ENCODE assay signal across 2 cellular contexts in genomic region chr16:67068212-67068753, GRCh38.
A peak's percentile ranks its signal among the peaks of the same experiment; 100 is the strongest.
TF ChIP-seq lines count a peak whose summit lies in the region.

No MANE protein-coding gene starts in this region.

TF ChIP-seq in HEK293, 187 proteins besides CTCF, POLR2A, EP300 and RAD21:
- TF ChIP-seq ZNF629 (tag by site-specific recombination; IDR thresholded peaks at IDR 0.05) (0 out of 2 replicates have a peak, but pooled peaks have one; percentile 28), ZSCAN4 (tag by site-specific recombination; IDR thresholded peaks at IDR 0.05) (no peak), ZNF660 (tag by site-specific recombination; IDR thresholded peaks at IDR 0.05) (no peak), ZNF571 (tag by site-specific recombination; IDR thresholded peaks at IDR 0.05) (no peak), ZNF114 (tag by site-specific recombination; IDR thresholded peaks at IDR 0.05) (no peak), ZNF843 (tag by site-specific recombination; IDR thresholded peaks at IDR 0.05) (no peak), BCL11B (tag by site-specific recombination; IDR thresholded peaks at IDR 0.05; ENCODE audit: low read depth) (no peak), ZBTB48 (tag by site-specific recombination; IDR thresholded peaks at IDR 0.05) (no peak), ZNF654 (tag by site-specific recombination; IDR thresholded peaks at IDR 0.05; ENCODE audit: low read depth) (no peak), ZNF626 (tag by site-specific recombination; IDR thresholded peaks at IDR 0.05) (no peak), ZNF416 (tag by site-specific recombination; IDR thresholded peaks at IDR 0.05) (no peak), EGR2 (tag by site-specific recombination; IDR thresholded peaks at IDR 0.05; ENCODE audit: low read depth) (no peak), KLF1 (tag by site-specific recombination; IDR thresholded peaks at IDR 0.05) (no peak), ZNF362 (tag by site-specific recombination; IDR thresholded peaks at IDR 0.05) (0 out of 2 replicates have a peak, but pooled peaks have one; percentile 13), PRDM1 (tag by site-specific recombination; IDR thresholded peaks at IDR 0.05) (peak; percentile 71; the same call in 1 of the 2 replicates), ZNF621 (tag by site-specific recombination; IDR thresholded peaks at IDR 0.05) (no peak), RBAK (tag by site-specific recombination; IDR thresholded peaks at IDR 0.05) (no peak), ZNF391 (tag by site-specific recombination; IDR thresholded peaks at IDR 0.05; ENCODE audit: borderline replicate concordance, low read depth) (no peak), ZNF837 (tag by site-specific recombination; IDR thresholded peaks at IDR 0.05) (no peak), ZNF10 (tag by site-specific recombination; IDR thresholded peaks at IDR 0.05) (no peak), ZBTB44 (tag by site-specific recombination; IDR thresholded peaks at IDR 0.05) (no peak), ZBTB17 (tag by site-specific recombination; IDR thresholded peaks at IDR 0.05) (no peak), ZNF121 (tag by site-specific recombination; IDR thresholded peaks at IDR 0.05) (peak; percentile 82), TCF7L2 (IDR thresholded peaks at IDR 0.05; ENCODE audit: borderline replicate concordance, low read depth, low read length) (no peak)
- TF ChIP-seq, protein P1, sequence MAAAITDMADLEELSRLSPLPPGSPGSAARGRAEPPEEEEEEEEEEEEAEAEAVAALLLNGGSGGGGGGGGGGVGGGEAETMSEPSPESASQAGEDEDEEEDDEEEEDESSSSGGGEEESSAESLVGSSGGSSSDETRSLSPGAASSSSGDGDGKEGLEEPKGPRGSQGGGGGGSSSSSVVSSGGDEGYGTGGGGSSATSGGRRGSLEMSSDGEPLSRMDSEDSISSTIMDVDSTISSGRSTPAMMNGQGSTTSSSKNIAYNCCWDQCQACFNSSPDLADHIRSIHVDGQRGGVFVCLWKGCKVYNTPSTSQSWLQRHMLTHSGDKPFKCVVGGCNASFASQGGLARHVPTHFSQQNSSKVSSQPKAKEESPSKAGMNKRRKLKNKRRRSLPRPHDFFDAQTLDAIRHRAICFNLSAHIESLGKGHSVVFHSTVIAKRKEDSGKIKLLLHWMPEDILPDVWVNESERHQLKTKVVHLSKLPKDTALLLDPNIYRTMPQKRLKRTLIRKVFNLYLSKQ (tag by site-specific recombination; IDR thresholded peaks at IDR 0.05; ENCODE audit: borderline replicate concordance), result no peak
- TF ChIP-seq, protein P2, sequence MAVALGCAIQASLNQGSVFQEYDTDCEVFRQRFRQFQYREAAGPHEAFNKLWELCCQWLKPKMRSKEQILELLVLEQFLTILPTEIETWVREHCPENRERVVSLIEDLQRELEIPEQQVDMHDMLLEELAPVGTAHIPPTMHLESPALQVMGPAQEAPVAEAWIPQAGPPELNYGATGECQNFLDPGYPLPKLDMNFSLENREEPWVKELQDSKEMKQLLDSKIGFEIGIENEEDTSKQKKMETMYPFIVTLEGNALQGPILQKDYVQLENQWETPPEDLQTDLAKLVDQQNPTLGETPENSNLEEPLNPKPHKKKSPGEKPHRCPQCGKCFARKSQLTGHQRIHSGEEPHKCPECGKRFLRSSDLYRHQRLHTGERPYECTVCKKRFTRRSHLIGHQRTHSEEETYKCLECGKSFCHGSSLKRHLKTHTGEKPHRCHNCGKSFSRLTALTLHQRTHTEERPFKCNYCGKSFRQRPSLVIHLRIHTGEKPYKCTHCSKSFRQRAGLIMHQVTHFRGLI (tag by site-specific recombination; IDR thresholded peaks at IDR 0.05), result no peak

TF ChIP-seq in HepG2, 621 proteins besides CTCF, POLR2A, EP300 and RAD21 (continues in another document):
- TF ChIP-seq ZMYM3 (CRISPR knock-in tag; IDR thresholded peaks at IDR 0.05) (peak; percentile 52; the same call in 1 of the 2 replicates), ZMYM4 (CRISPR knock-in tag; IDR thresholded peaks at IDR 0.05) (no peak), ZNF614 (CRISPR knock-in tag; IDR thresholded peaks at IDR 0.05; ENCODE audit: borderline replicate concordance) (no peak), DMTF1 (CRISPR knock-in tag; IDR thresholded peaks at IDR 0.05) (no peak), ZNF605 (CRISPR knock-in tag; IDR thresholded peaks at IDR 0.05) (no peak), SPEN (CRISPR knock-in tag; IDR thresholded peaks at IDR 0.05; ENCODE audit: low read depth) (no peak), ZNF274 (CRISPR knock-in tag; IDR thresholded peaks at IDR 0.05) (no peak), TOE1 (CRISPR knock-in tag; IDR thresholded peaks at IDR 0.05) (no peak), ZNF33A (CRISPR knock-in tag; IDR thresholded peaks at IDR 0.05; ENCODE audit: borderline replicate concordance) (no peak), NR1H2 (CRISPR knock-in tag; IDR thresholded peaks at IDR 0.05; ENCODE audit: borderline replicate concordance, low read depth) (no peak), ZNF207 (IDR thresholded peaks at IDR 0.05; ENCODE audit: borderline replicate concordance) (no peak), FOSL2 (CRISPR knock-in tag; IDR thresholded peaks at IDR 0.05) (peak; percentile 83), ZSCAN20 (CRISPR knock-in tag; IDR thresholded peaks at IDR 0.05; ENCODE audit: borderline replicate concordance) (no peak), FOSL1 (CRISPR knock-in tag; IDR thresholded peaks at IDR 0.05; ENCODE audit: borderline replicate concordance) (peak; percentile 47; the same call in 1 of the 2 replicates), REPIN1 (CRISPR knock-in tag; IDR thresholded peaks at IDR 0.05; ENCODE audit: borderline replicate concordance, low read depth) (no peak), TBP (CRISPR knock-in tag; IDR thresholded peaks at IDR 0.05) (no peak), ZNF841 (CRISPR knock-in tag; IDR thresholded peaks at IDR 0.05; ENCODE audit: borderline replicate concordance) (no peak), NR2F1 (CRISPR knock-in tag; IDR thresholded peaks at IDR 0.05) (no peak), ZNF776 (CRISPR knock-in tag; IDR thresholded peaks at IDR 0.05) (no peak), MIER2 (CRISPR knock-in tag; IDR thresholded peaks at IDR 0.05) (no peak), SYNCRIP (IDR thresholded peaks at IDR 0.05; ENCODE audit: insufficient read depth, low read depth, low read length) (no peak), SNAPC2 (CRISPR knock-in tag; IDR thresholded peaks at IDR 0.05) (no peak), TBX2 (CRISPR knock-in tag; IDR thresholded peaks at IDR 0.05; ENCODE audit: borderline replicate concordance) (no peak), MXI1 (IDR thresholded peaks at IDR 0.05; ENCODE audit: borderline replicate concordance, low read depth, low read length) (peak; percentile 21; the same call in 1 of the 3 replicates), RAD51 (IDR thresholded peaks at IDR 0.05; ENCODE audit: borderline replicate concordance) (no peak), RBAK (CRISPR knock-in tag; IDR thresholded peaks at IDR 0.05) (no peak), PHF21A (CRISPR knock-in tag; IDR thresholded peaks at IDR 0.05) (no peak), ZFP90 (CRISPR knock-in tag; IDR thresholded peaks at IDR 0.05; ENCODE audit: borderline replicate concordance) (no peak)
- TF ChIP-seq, protein P3, sequence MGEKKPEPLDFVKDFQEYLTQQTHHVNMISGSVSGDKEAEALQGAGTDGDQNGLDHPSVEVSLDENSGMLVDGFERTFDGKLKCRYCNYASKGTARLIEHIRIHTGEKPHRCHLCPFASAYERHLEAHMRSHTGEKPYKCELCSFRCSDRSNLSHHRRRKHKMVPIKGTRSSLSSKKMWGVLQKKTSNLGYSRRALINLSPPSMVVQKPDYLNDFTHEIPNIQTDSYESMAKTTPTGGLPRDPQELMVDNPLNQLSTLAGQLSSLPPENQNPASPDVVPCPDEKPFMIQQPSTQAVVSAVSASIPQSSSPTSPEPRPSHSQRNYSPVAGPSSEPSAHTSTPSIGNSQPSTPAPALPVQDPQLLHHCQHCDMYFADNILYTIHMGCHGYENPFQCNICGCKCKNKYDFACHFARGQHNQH (CRISPR knock-in tag; IDR thresholded peaks at IDR 0.05), result no peak
- TF ChIP-seq, protein P4, sequence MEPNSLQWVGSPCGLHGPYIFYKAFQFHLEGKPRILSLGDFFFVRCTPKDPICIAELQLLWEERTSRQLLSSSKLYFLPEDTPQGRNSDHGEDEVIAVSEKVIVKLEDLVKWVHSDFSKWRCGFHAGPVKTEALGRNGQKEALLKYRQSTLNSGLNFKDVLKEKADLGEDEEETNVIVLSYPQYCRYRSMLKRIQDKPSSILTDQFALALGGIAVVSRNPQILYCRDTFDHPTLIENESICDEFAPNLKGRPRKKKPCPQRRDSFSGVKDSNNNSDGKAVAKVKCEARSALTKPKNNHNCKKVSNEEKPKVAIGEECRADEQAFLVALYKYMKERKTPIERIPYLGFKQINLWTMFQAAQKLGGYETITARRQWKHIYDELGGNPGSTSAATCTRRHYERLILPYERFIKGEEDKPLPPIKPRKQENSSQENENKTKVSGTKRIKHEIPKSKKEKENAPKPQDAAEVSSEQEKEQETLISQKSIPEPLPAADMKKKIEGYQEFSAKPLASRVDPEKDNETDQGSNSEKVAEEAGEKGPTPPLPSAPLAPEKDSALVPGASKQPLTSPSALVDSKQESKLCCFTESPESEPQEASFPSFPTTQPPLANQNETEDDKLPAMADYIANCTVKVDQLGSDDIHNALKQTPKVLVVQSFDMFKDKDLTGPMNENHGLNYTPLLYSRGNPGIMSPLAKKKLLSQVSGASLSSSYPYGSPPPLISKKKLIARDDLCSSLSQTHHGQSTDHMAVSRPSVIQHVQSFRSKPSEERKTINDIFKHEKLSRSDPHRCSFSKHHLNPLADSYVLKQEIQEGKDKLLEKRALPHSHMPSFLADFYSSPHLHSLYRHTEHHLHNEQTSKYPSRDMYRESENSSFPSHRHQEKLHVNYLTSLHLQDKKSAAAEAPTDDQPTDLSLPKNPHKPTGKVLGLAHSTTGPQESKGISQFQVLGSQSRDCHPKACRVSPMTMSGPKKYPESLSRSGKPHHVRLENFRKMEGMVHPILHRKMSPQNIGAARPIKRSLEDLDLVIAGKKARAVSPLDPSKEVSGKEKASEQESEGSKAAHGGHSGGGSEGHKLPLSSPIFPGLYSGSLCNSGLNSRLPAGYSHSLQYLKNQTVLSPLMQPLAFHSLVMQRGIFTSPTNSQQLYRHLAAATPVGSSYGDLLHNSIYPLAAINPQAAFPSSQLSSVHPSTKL (CRISPR knock-in tag; IDR thresholded peaks at IDR 0.05), result 0 out of 2 replicates have a peak, but pooled peaks have one; percentile 10
- TF ChIP-seq, protein P5, sequence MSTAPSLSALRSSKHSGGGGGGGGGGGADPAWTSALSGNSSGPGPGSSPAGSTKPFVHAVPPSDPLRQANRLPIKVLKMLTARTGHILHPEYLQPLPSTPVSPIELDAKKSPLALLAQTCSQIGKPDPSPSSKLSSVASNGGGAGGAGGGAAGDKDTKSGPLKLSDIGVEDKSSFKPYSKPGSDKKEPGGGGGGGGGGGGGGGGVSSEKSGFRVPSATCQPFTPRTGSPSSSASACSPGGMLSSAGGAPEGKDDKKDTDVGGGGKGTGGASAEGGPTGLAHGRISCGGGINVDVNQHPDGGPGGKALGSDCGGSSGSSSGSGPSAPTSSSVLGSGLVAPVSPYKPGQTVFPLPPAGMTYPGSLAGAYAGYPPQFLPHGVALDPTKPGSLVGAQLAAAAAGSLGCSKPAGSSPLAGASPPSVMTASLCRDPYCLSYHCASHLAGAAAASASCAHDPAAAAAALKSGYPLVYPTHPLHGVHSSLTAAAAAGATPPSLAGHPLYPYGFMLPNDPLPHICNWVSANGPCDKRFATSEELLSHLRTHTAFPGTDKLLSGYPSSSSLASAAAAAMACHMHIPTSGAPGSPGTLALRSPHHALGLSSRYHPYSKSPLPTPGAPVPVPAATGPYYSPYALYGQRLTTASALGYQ (CRISPR knock-in tag; IDR thresholded peaks at IDR 0.05), result no peak
- TF ChIP-seq, protein P6, sequence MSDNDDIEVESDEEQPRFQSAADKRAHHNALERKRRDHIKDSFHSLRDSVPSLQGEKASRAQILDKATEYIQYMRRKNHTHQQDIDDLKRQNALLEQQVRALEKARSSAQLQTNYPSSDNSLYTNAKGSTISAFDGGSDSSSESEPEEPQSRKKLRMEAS (IDR thresholded peaks at IDR 0.05), result no peak
- TF ChIP-seq, protein P7, sequence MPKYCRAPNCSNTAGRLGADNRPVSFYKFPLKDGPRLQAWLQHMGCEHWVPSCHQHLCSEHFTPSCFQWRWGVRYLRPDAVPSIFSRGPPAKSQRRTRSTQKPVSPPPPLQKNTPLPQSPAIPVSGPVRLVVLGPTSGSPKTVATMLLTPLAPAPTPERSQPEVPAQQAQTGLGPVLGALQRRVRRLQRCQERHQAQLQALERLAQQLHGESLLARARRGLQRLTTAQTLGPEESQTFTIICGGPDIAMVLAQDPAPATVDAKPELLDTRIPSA (CRISPR knock-in tag; IDR thresholded peaks at IDR 0.05; ENCODE audit: borderline replicate concordance), result no peak
- TF ChIP-seq, protein P8, sequence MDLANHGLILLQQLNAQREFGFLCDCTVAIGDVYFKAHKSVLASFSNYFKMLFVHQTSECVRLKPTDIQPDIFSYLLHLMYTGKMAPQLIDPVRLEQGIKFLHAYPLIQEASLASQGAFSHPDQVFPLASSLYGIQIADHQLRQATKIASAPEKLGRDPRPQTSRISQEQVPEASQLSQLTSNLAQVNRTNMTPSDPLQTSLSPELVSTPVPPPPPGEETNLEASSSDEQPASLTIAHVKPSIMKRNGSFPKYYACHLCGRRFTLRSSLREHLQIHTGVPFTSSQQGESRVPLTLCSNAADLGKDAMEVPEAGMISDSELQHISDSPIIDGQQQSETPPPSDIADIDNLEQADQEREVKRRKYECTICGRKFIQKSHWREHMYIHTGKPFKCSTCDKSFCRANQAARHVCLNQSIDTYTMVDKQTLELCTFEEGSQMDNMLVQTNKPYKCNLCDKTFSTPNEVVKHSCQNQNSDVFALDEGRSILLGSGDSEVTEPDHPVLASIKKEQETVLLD (CRISPR knock-in tag; IDR thresholded peaks at IDR 0.05; ENCODE audit: low read depth), result no peak
